18 cellular contexts compared by ENCODE assay signal in the genomic region with DNA sequence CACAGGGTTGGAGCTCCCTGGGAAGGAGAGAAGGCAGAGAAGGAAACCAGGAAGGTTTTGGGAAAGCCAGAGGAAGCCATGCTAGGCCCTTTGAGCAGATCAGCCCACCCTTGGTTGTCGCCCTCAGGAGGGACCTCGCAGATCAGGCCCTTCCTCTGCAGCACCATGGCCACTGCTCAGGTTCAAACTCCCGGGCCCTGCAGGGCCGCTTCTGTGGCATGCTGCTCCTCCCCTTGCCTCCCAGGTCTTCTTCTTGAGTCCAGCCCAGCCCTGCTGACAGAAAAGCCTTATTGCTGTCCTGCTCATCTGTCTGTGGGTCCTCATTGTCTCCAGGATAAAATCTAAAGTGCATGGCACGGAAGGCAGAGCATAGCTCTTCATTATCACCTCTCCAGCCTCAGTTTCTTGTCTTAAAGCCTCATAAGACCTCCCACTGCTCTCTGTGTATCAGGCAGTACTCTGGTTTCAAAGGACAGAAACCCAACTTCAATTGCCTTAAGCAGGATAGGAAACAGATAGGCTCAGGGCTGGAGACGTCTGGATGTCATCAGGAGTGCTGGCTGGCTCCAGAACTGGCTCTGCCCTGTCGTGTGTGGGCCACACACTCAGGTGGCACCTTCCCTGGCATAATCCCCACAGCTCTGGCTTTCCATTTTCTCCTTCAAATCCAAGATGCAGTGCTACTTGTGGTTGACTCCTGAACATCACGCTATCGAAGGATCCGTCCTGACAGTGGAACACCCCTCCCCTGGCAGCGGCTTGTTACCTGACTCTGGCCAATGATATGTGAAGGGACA.
"Had no signal": no experiment of that assay in that cellular context is flagged by ENCODE, and none has a peak within 500 bp of the region (broad histone marks: within the 10 kb centered on the region; RNA-seq: fewer than 3 reads in every experiment).

No MANE protein-coding gene starts in this region.

- H3K4me1 ChIP-seq: spleen had no signal

- H3K9me3 ChIP-seq: left ventricle myocardium inferior, mucosa of descending colon, spleen, stomach, upper lobe of left lung had no signal

- H3K9me3 Mint-ChIP-seq: activated CD4-positive, alpha-beta T cell treated with anti-CD3 and anti-CD28 coated beads, Interleukin-2, amount 10 ng/mL, durations not matched to agents 24 days and 14 days; activated CD8-positive, alpha-beta T cell treated with anti-CD3 and anti-CD28 coated beads for 36 hours; activated naive CD4-positive, alpha-beta T cell treated with anti-CD3 and anti-CD28 coated beads, Interleukin-2, amount 50 U/mL, for 72 hours; activated T-cell treated with anti-CD3 and anti-CD28 coated beads, Interleukin-2, amount 50 U/mL, for 72 hours; naive B cell had no signal

- H3K4me1 Mint-ChIP-seq: activated CD4-positive, alpha-beta T cell treated with anti-CD3 and anti-CD28 coated beads, Interleukin-2, amount 10 ng/mL, durations not matched to agents 24 days and 14 days had no signal

- H3K27me3 ChIP-seq: dorsolateral prefrontal cortex, spleen, stomach, upper lobe of left lung had no signal

- H3K27ac ChIP-seq: dorsolateral prefrontal cortex, left ventricle myocardium inferior, spleen, stomach, upper lobe of left lung had no signal

- H3K4me3 ChIP-seq: dorsolateral prefrontal cortex, left ventricle myocardium inferior, mucosa of descending colon, spleen, stomach, upper lobe of left lung had no signal

- H3K4me3 Mint-ChIP-seq: activated CD4-positive, alpha-beta T cell treated with anti-CD3 and anti-CD28 coated beads, Interleukin-2, amount 10 ng/mL, durations not matched to agents 24 days and 14 days; activated CD8-positive, alpha-beta T cell treated with anti-CD3 and anti-CD28 coated beads for 36 hours; activated T-cell treated with anti-CD3 and anti-CD28 coated beads, Interleukin-2, amount 50 U/mL, for 72 hours; naive B cell had no signal

- H3K27ac Mint-ChIP-seq: activated CD4-positive, alpha-beta T cell treated with anti-CD3 and anti-CD28 coated beads, Interleukin-2, amount 10 ng/mL, durations not matched to agents 24 days and 14 days; activated CD8-positive, alpha-beta T cell treated with anti-CD3 and anti-CD28 coated beads for 36 hours; activated T-cell treated with anti-CD3 and anti-CD28 coated beads, Interleukin-2, amount 50 U/mL, for 72 hours had no signal

- DNase-seq: activated CD4-positive, alpha-beta T cell treated with anti-CD3 and anti-CD28 coated beads, Interleukin-2, amount 10 ng/mL, durations not matched to agents 24 days and 14 days; activated CD4-positive, CD25-positive, alpha-beta regulatory T cell; activated CD8-positive, alpha-beta T cell treated with anti-CD3 and anti-CD28 coated beads for 36 hours; activated gamma-delta T cell treated with Interleukin-2 at 50 U/mL for 16 hours; activated T-cell treated with anti-CD3 and anti-CD28 coated beads, Interleukin-2, amount 50 U/mL, for 72 hours; amniotic stem cell; dorsolateral prefrontal cortex; foreskin melanocyte; left ventricle myocardium inferior; mucosa of descending colon; naive B cell; posterior cingulate gyrus; spleen; stomach; T-helper 1 cell; T1000 had no signal

- H3K27me3 Mint-ChIP-seq: activated CD4-positive, alpha-beta T cell treated with anti-CD3 and anti-CD28 coated beads, Interleukin-2, amount 10 ng/mL, durations not matched to agents 24 days and 14 days; activated CD8-positive, alpha-beta T cell treated with anti-CD3 and anti-CD28 coated beads for 36 hours; naive B cell had no signal

- ATAC-seq: activated CD8-positive, alpha-beta T cell treated with anti-CD3 and anti-CD28 coated beads for 36 hours; activated naive CD4-positive, alpha-beta T cell treated with anti-CD3 and anti-CD28 coated beads, Interleukin-2, amount 50 U/mL, for 72 hours; activated T-cell treated with anti-CD3 and anti-CD28 coated beads, Interleukin-2, amount 50 U/mL, for 72 hours; mucosa of descending colon had no signal
